8 cellular contexts compared by ENCODE assay signal in the genomic region with DNA sequence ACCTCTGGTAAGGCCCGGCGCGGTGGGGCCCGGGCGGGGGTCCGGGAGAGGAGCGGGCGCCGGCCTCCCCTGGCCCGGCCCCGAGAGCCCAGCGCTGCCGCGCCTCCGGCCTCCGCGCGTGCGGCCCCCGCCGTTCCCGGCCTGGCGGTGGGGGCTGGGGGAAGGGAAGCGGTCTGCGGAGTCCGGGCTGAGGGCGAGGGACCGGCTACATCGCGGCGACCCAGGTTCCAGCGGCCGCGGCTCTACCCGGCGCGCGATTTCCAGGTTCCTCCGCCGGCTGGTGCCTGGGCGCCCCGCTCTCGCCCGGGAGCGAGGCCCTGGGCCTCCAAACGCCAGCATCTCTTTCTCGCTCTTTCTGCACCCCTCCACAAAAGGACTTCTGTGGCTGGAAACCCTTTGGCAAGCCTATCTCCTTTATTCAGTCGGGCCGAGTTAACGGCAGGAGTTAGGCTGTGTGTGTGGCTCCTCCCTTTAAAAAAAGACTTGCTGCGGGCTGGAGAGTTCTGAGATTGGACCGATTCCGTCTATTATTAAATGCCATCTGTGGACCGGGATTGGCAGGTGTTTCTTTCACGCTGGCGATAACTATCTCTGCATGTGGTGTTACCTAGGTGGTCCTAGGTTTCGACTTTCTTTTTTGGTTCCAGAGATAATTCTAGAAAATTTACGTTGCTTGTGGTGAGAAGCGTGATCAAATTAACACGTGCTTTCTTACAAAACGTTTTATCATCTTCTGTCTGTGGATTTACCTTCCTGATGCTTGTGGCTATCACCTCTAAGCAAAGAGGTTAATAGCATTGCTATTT. TPM values are rescaled to one million over a fixed set of nuclear protein-coding genes. Genes with fewer than 3 reads are reported as not detected.
DNase-seq lines count a peak whose midpoint lies in the region; ATAC-seq and TF ChIP-seq lines count a peak whose summit lies in the region.

No MANE protein-coding gene starts in this region.

- H3K4me3 ChIP-seq in OCI-LY7 (ENCODE audit: low read depth, low read length, poor library complexity, severe bottlenecking) (peak overlapping the region; percentile 89), adrenal gland (peak overlapping the region; percentile 6 to 92 (median 70)), left ventricle myocardium inferior (peak overlapping the region; percentile 82), psoas muscle (peak overlapping the region; percentile 99)

- ATAC-seq in GM18873 (IDR thresholded peaks at IDR 0.05; ENCODE audit: low FRiP score, unreplicated experiment) = peak; percentile 1
- peak; percentile 27 for ATAC-seq in HG03139 (IDR thresholded peaks at IDR 0.05; ENCODE audit: unreplicated experiment)
- ATAC-seq in psoas muscle = peak in 3 of 4 donors; percentile 4 to 11 (median 8)

- H3K9me2 ChIP-seq in OCI-LY7 (ENCODE audit: insufficient read depth, low read length) = no peaks in the 10 kb centered on the region

- TF ChIP-seq CTCF in OCI-LY7 (conservative IDR thresholded peaks at IDR 0.05; ENCODE audit: low read length) (no peak), adrenal gland (IDR thresholded peaks at IDR 0.05) (no peak), left ventricle myocardium inferior (IDR thresholded peaks at IDR 0.05; ENCODE audit: borderline replicate concordance) (no peak), psoas muscle (IDR thresholded peaks at IDR 0.05) (no peak)

- peak overlapping the region; percentile 18; the same call in 1 of the 2 replicates for H2AFZ ChIP-seq in OCI-LY7 (ENCODE audit: low read length)

- H3K27me3 ChIP-seq in adrenal gland = no peaks in the 10 kb centered on the region
- no peaks in the 10 kb centered on the region for H3K27me3 ChIP-seq in left ventricle myocardium inferior (ENCODE audit: low read depth)
- no peaks in the 10 kb centered on the region for H3K27me3 ChIP-seq in psoas muscle (ENCODE audit: insufficient read depth in 3 of 3, low read length in 2 of 3)

- H3K4me2 ChIP-seq in OCI-LY7 (ENCODE audit: low read length) = peak overlapping the region; percentile 95

- H3K79me2 ChIP-seq in OCI-LY7 (ENCODE audit: insufficient read depth, low read depth, low read length) = peaks cover 50% of the 10 kb centered on the region

- H3K36me3 ChIP-seq in OCI-LY7 (ENCODE audit: insufficient read depth, low read length) (peaks cover 17% of the 10 kb centered on the region), adrenal gland (replicated peaks in 1 of 2) (no peaks in the 10 kb centered on the region), left ventricle myocardium inferior (no peaks in the 10 kb centered on the region), psoas muscle (ENCODE audit: insufficient read depth in 1 of 2, low read depth in 1 of 2) (no peaks in the 10 kb centered on the region)

- WGBS in adrenal gland, 4 donors = 0 to 1% (median 1%) methylated on average over 14 to 61 of the region's 61 CpGs
- WGBS in psoas muscle, 3 donors = 0 to 1% (median 0%) methylated on average over 44 to 61 of the region's 61 CpGs

- CTCF ChIA-PET in OCI-LY7 (lab: Charles Lee; ENCODE audit: unreplicated experiment) = no interaction called here

- no TSS peak for BruUV-seq in OCI-LY7 (replicated peaks; lab: Mats Ljungman, UMichigan)

- TF ChIP-seq POLR2A in adrenal gland (IDR thresholded peaks at IDR 0.05) = no peak

- DNase-seq in Ammon's horn (ENCODE audit: low spot score) (peak; percentile 44), OCI-LY7 (ENCODE audit: low spot score) (peak; percentile 26), adrenal gland (peak in 6 of 7 donors; percentile 45 to 68 (median 48)), left ventricle myocardium inferior (no peak), psoas muscle (no peak), SKM-1 treated with dmso at 0.1 percent for 144 hours (lab: John Stamatoyannopoulos, UW; ENCODE audit: unreplicated experiment) (no peak)

- peak overlapping the region; percentile 76 for H3K27ac ChIP-seq in OCI-LY7 (ENCODE audit: low read depth, low read length, poor library complexity, severe bottlenecking)
- H3K27ac ChIP-seq in adrenal gland = peak overlapping the region; percentile 77 to 98 (median 96)
- H3K27ac ChIP-seq in left ventricle myocardium inferior (replicated peaks) = peak overlapping the region; percentile 95
- peak overlapping the region; percentile 90 for H3K27ac ChIP-seq in psoas muscle

- intact Hi-C loops in OCI-LY7 (cut with micrococcal nuclease; ENCODE audit: unreplicated experiment) (loop anchor here (2.0 to 10.0 kb wide), 3 partner anchors 88 to 315 kb away; partner anchors contain the start of genes ELAC1, MEX3C and SMAD4), adrenal gland (cut with DNase I) (no loop called here), left ventricle myocardium inferior (cut with micrococcal nuclease) (no loop called here), psoas muscle (cut with DNase I) (loop anchor here (5.0 to 10.0 kb wide), 3 partner anchors 85 to 155 kb away; partner anchors contain the start of genes ELAC1 (in 2 of the 2) and SMAD4 (in 1 of the 2))

- H3K9me3 ChIP-seq in OCI-LY7 (ENCODE audit: low read length) (no peaks in the 10 kb centered on the region), adrenal gland (replicated peaks in 1 of 3) (no peaks in the 10 kb centered on the region), left ventricle myocardium inferior (replicated peaks) (no peaks in the 10 kb centered on the region), psoas muscle (no peaks in the 10 kb centered on the region)

- peaks cover 12% of the 10 kb centered on the region for H3K4me1 ChIP-seq in OCI-LY7 (ENCODE audit: insufficient read depth, low read length, poor library complexity, severe bottlenecking)
- peaks cover 7 to 9% of the 10 kb centered on the region in 2 donors for H3K4me1 ChIP-seq in adrenal gland (replicated peaks in 1 of 2)
- peaks cover 22% of the 10 kb centered on the region for H3K4me1 ChIP-seq in left ventricle myocardium inferior
- peaks cover 14% of the 10 kb centered on the region for H3K4me1 ChIP-seq in psoas muscle

- H4K20me1 ChIP-seq in OCI-LY7 (ENCODE audit: insufficient read depth, low read length) = no peaks in the 10 kb centered on the region

- POLR2A ChIA-PET in OCI-LY7 (lab: Charles Lee) = interaction anchor here (1.4 to 1.9 kb wide), 2 partner anchors 9 to 10 kb away, joined by 3 to 11 read pairs; no protein-coding TSS in a partner anchor

RNA-seq across cellular contexts. Expression of gene ME2, which starts 0.6 kb away (rescaled TPM):
- 39.0 and 43.2 TPM in 2 replicates for total RNA-seq in OCI-LY7 (2014; rRNA removed; shearing (Covaris generic))
- total RNA-seq in OCI-LY7 (2022) (62.0 and 64.2 TPM in 2 replicates), adrenal gland (10 to 100 TPM; 34.8 to 81.4 (median 60.4) TPM), left ventricle myocardium inferior (54.5 TPM), psoas muscle (10 to 100 TPM; 31.0 to 63.8 (median 52.3) TPM)
- polyA plus RNA-seq in adrenal gland (100 to 1,000 TPM in 1 of 3 donors, 10 to 100 TPM in 2; 17.9 to 133 (median 20.4) TPM), psoas muscle (10 to 100 TPM; 19.8 to 35.1 (median 26.7) TPM)

RNA-seq across cellular contexts. Expression of gene MRO, which starts 59.7 kb away (rescaled TPM):
- total RNA-seq in OCI-LY7 (2014; rRNA removed; shearing (Covaris generic)) = 0.22 and 1.0 TPM in 2 replicates
- total RNA-seq in OCI-LY7 (2022) (0.46 TPM in 2 replicates), adrenal gland (1 to 10 TPM; 1.6 to 9.4 (median 3.9) TPM), left ventricle myocardium inferior (3.8 TPM), psoas muscle (1 to 10 TPM in 3 of 4 donors, under 1 TPM in 1; 0.11 to 1.7 (median 1.6) TPM)
- polyA plus RNA-seq in adrenal gland (1 to 10 TPM in 2 of 3 donors, under 1 TPM in 1; 0.67 to 5.0 (median 2.3) TPM), psoas muscle (under 1 TPM; 0.35 to 0.82 (median 0.53) TPM)

Comparison
In these comparisons a context has a peak if more than half of its experiments do, and no peak if none do; other contexts are left out.
1. DNase-seq: peak in Ammon's horn (single experiment), OCI-LY7 (single experiment) and adrenal gland (6 of 7); none in left ventricle myocardium inferior (single experiment), psoas muscle (0 of 2) and SKM-1 treated with dmso at 0.1 percent for 144 hours (single experiment).
2. intact Hi-C loops: an anchor here in OCI-LY7 (2.0 to 10.0 kb wide) and psoas muscle (5.0 to 10.0 kb wide); none called in adrenal gland and left ventricle myocardium inferior.
3. Peak in every context shown above with its lines, with median percentiles within 50 percentile points of each other: ATAC-seq, H3K27ac ChIP-seq and H3K4me3 ChIP-seq.